9 cellular contexts compared by ENCODE assay signal in genomic region chr17:40416671-40417070, GRCh38. TPM values are rescaled to one million over a fixed set of nuclear protein-coding genes. Genes with fewer than 3 reads are reported as not detected.
DNase-seq lines count a peak whose midpoint lies in the region; ATAC-seq and TF ChIP-seq lines count a peak whose summit lies in the region.
"Had no signal": no experiment of that assay in that cellular context is flagged by ENCODE, and none has a peak within 500 bp of the region (broad histone marks: within the 10 kb centered on the region; RNA-seq: fewer than 3 reads in every experiment).

No MANE protein-coding gene starts in this region.

- H3K27ac Mint-ChIP-seq in activated naive CD4-positive, alpha-beta T cell treated with anti-CD3 and anti-CD28 coated beads, Interleukin-2, amount 10 ng/mL, durations not matched to agents 7 days and 5 days = peak overlapping the region; percentile 92
- peak overlapping the region; percentile 79 for H3K27ac Mint-ChIP-seq in stimulated activated memory B cell treated with anti-CD40 and anti-IgM and Interleukin-4, amounts not matched to agents 10 μg/mL and 1 μg/mL and 100 μg/mL, for 72 hours

- H3K27ac ChIP-seq in VCaP = peak overlapping the region; percentile 74
- H3K27ac ChIP-seq: tibial artery had no signal

- peaks cover 62% of the 10 kb centered on the region for H3K4me1 Mint-ChIP-seq in activated naive CD4-positive, alpha-beta T cell treated with anti-CD3 and anti-CD28 coated beads, Interleukin-2, amount 10 ng/mL, durations not matched to agents 7 days and 5 days
- peaks cover 19% of the 10 kb centered on the region for H3K4me1 Mint-ChIP-seq in stimulated activated memory B cell treated with anti-CD40 and anti-IgM and Interleukin-4, amounts not matched to agents 10 μg/mL and 1 μg/mL and 100 μg/mL, for 72 hours

- no peak for TF ChIP-seq CTCF in VCaP (conservative IDR thresholded peaks at IDR 0.05)
- no peak for TF ChIP-seq CTCF in fibroblast of the aortic adventitia (IDR thresholded peaks at IDR 0.05; ENCODE audit: insufficient read depth, low read length)

- peak overlapping the region; percentile 84 for H3K4me3 ChIP-seq in fibroblast of the aortic adventitia (ENCODE audit: low read depth, low read length)

- peaks cover 31% of the 10 kb centered on the region for H3K36me3 Mint-ChIP-seq in activated naive CD4-positive, alpha-beta T cell treated with anti-CD3 and anti-CD28 coated beads, Interleukin-2, amount 10 ng/mL, durations not matched to agents 7 days and 5 days
- H3K36me3 Mint-ChIP-seq in stimulated activated memory B cell treated with anti-CD40 and anti-IgM and Interleukin-4, amounts not matched to agents 10 μg/mL and 1 μg/mL and 100 μg/mL, for 72 hours = no peaks in the 10 kb centered on the region

- no peak for ATAC-seq in stimulated activated memory B cell treated with anti-CD40 and anti-IgM and Interleukin-4, amounts not matched to agents 10 μg/mL and 1 μg/mL and 100 μg/mL, for 72 hours

- peak overlapping the region; percentile 90 for H3K4me3 Mint-ChIP-seq in activated naive CD4-positive, alpha-beta T cell treated with anti-CD3 and anti-CD28 coated beads, Interleukin-2, amount 10 ng/mL, durations not matched to agents 7 days and 5 days
- H3K4me3 Mint-ChIP-seq in stimulated activated memory B cell treated with anti-CD40 and anti-IgM and Interleukin-4, amounts not matched to agents 10 μg/mL and 1 μg/mL and 100 μg/mL, for 72 hours = peak overlapping the region; percentile 96

- H3K27me3 Mint-ChIP-seq in activated naive CD4-positive, alpha-beta T cell treated with anti-CD3 and anti-CD28 coated beads, Interleukin-2, amount 10 ng/mL, durations not matched to agents 7 days and 5 days = no peaks in the 10 kb centered on the region
- no peaks in the 10 kb centered on the region for H3K27me3 Mint-ChIP-seq in stimulated activated memory B cell treated with anti-CD40 and anti-IgM and Interleukin-4, amounts not matched to agents 10 μg/mL and 1 μg/mL and 100 μg/mL, for 72 hours

- no peaks in the 10 kb centered on the region for H3K9me3 Mint-ChIP-seq in activated naive CD4-positive, alpha-beta T cell treated with anti-CD3 and anti-CD28 coated beads, Interleukin-2, amount 10 ng/mL, durations not matched to agents 7 days and 5 days
- no peaks in the 10 kb centered on the region for H3K9me3 Mint-ChIP-seq in stimulated activated memory B cell treated with anti-CD40 and anti-IgM and Interleukin-4, amounts not matched to agents 10 μg/mL and 1 μg/mL and 100 μg/mL, for 72 hours

- DNase-seq in activated naive CD4-positive, alpha-beta T cell treated with anti-CD3 and anti-CD28 coated beads, Interleukin-2, amount 10 ng/mL, durations not matched to agents 7 days and 5 days = no peak
- DNase-seq in activated naive CD4-positive, alpha-beta T cell (lab: John Stamatoyannopoulos, UW) = no peak
- no peak for DNase-seq in fibroblast of the aortic adventitia (ENCODE audit: low read depth)
- DNase-seq in putamen (ENCODE audit: low spot score) = no peak
- DNase-seq in H4 (ENCODE audit: low spot score) = no peak
- DNase-seq in germinal center (ENCODE audit: low spot score) = no peak
- DNase-seq: tibial artery had no signal

- CTCF ChIA-PET in activated naive CD4-positive, alpha-beta T cell treated with anti-CD3 and anti-CD28 coated beads, Interleukin-2, amount 10 ng/mL, durations not matched to agents 7 days and 5 days (lab: Charles Lee) = interaction anchor here (0.9 to 5.5 kb wide), 15 partner anchors 10 to 144 kb away, joined by 3 to 52 read pairs (median 4); partner anchors contain the start of gene IGFBP4

RNA-seq across cellular contexts. Expression of gene TOP2A, which starts 1.0 kb away (rescaled TPM):
- 25.3 and 145 TPM in 2 replicates for total RNA-seq in fibroblast of the aortic adventitia (ENCODE audit: low replicate concordance)
- 194 and 219 TPM in 2 replicates for total RNA-seq in H4 (2014; rRNA removed; shearing (Covaris generic))

RNA-seq across cellular contexts. Expression of gene IGFBP4, which starts 26.6 kb away (rescaled TPM):
- 314 and 706 TPM in 2 replicates for total RNA-seq in fibroblast of the aortic adventitia (ENCODE audit: low replicate concordance)
- 6.2 and 7.2 TPM in 2 replicates for total RNA-seq in H4 (2014; rRNA removed; shearing (Covaris generic))

RNA-seq across cellular contexts. Expression of gene GJD3, which starts 52.1 kb away (rescaled TPM):
- total RNA-seq in fibroblast of the aortic adventitia (ENCODE audit: low replicate concordance) = 5.9 TPM in 1 of 2 replicates, not detected in the other
- not detected in 2 replicates for total RNA-seq in H4 (2014; rRNA removed; shearing (Covaris generic))

Comparison
In these comparisons a context has a peak if more than half of its experiments do, and no peak if none do; other contexts are left out.
1. RNA of gene IGFBP4, which starts 26.6 kb away (total RNA-seq): 314 to 706 TPM in fibroblast of the aortic adventitia; 6.2 to 7.2 TPM in H4; every median in the first group is over 10 times any median in the second.